21 cellular contexts compared by ENCODE assay signal in the genomic region with DNA sequence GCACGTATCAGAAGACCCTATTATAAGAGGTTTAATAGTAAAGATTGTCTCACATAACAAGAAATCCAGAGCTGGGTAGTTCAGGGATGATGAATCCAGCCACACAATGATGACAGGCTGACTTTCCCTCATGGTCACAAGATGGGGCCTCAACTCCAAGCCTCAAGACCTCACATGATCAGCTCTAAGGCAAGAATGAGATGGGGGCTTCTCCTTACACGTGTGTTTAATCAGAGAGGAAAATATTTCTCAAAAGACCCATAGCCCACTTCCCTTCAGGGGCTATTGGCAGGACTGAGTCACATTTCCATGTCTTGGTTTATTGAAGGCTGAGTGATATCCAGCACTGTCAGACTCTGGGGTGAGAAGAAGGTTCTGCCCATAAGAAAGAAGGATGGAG.
DNase-seq lines count a peak whose midpoint lies in the region; ATAC-seq lines count a peak whose summit lies in the region.
"Had no signal": no experiment of that assay in that cellular context is flagged by ENCODE, and none has a peak within 500 bp of the region (broad histone marks: within the 10 kb centered on the region; RNA-seq: fewer than 3 reads in every experiment).

No MANE protein-coding gene starts in this region.

- no peaks in the 10 kb centered on the region for H3K79me2 ChIP-seq in ACC112 (ENCODE audit: control insufficient read depth, insufficient read depth, low read length, unreplicated experiment)

- DNase-seq in EH (ENCODE audit: low read depth), result peak; percentile 51
- peak; percentile 17 for DNase-seq in kidney tubule cell (ENCODE audit: low spot score)
- DNase-seq in NCI-H748 (lab: John Stamatoyannopoulos, UW; ENCODE audit: unreplicated experiment), result no peak
- DNase-seq in DMS 273 treated with DMSO at 0.1 percent for 48 hours (lab: John Stamatoyannopoulos, UW), result no peak
- DNase-seq: activated CD4-positive, alpha-beta T cell treated with anti-CD3 and anti-CD28 coated beads, Interleukin-2, amount 50 U/mL, for 4 hours; CD8-positive, alpha-beta memory T cell; foreskin melanocyte; H7; Kasumi-1; lower lobe of right lung; NCI-H1048; NCI-H187 treated with DMSO at 0.1 percent for 48 hours; NCI-H226; NCI-H82; SHP77 treated with DMSO at 0.1 percent for 48 hours; T-helper 1 cell; tibial artery had no signal

- H3K4me1 Mint-ChIP-seq in activated naive CD8-positive, alpha-beta T cell (ENCODE audit: low read depth), result peaks cover 16% of the 10 kb centered on the region

- H3K27ac ChIP-seq in ACC112 (ENCODE audit: low read depth, low read length), result peak overlapping the region; percentile 23; the same call in 1 of the 2 replicates
- H3K27ac ChIP-seq: lower lobe of right lung, tibial artery had no signal

- no peaks in the 10 kb centered on the region for H3K27me3 Mint-ChIP-seq in activated naive CD8-positive, alpha-beta T cell
- H3K27me3 Mint-ChIP-seq: CD8-positive, alpha-beta memory T cell had no signal

- H3K4me3 ChIP-seq in ACC112 (ENCODE audit: low read depth, low read length), result no peak overlapping the region
- H3K4me3 ChIP-seq: lower lobe of right lung, tibial artery had no signal

- peaks cover 53% of the 10 kb centered on the region for H3K4me1 ChIP-seq in ACC112 (ENCODE audit: control insufficient read depth, insufficient read depth, low read length, unreplicated experiment)
- H3K4me1 ChIP-seq: lower lobe of right lung had no signal

- no peaks in the 10 kb centered on the region for H3K27me3 ChIP-seq in ACC112 (ENCODE audit: insufficient read depth, low read length)
- H3K27me3 ChIP-seq: tibial artery had no signal

- H3K36me3 ChIP-seq in ACC112 (ENCODE audit: insufficient read depth, low read length), result no peaks in the 10 kb centered on the region
- H3K36me3 ChIP-seq: lower lobe of right lung, tibial artery had no signal

- H3K4me3 Mint-ChIP-seq in activated naive CD8-positive, alpha-beta T cell, result no peak overlapping the region
- H3K4me3 Mint-ChIP-seq: CD8-positive, alpha-beta memory T cell had no signal

- H3K27ac Mint-ChIP-seq in activated naive CD8-positive, alpha-beta T cell, result peak overlapping the region; percentile 46

- H3K36me3 Mint-ChIP-seq in activated naive CD8-positive, alpha-beta T cell, result peaks cover under 1% of the 10 kb centered on the region

- H2AFZ ChIP-seq in ACC112 (ENCODE audit: low read length, unreplicated experiment), result no peak overlapping the region

- no peaks in the 10 kb centered on the region for H3K9me3 Mint-ChIP-seq in activated naive CD8-positive, alpha-beta T cell (ENCODE audit: low read depth)
- H3K9me3 Mint-ChIP-seq: CD8-positive, alpha-beta memory T cell had no signal

- ATAC-seq in HG03565 (IDR thresholded peaks at IDR 0.05; ENCODE audit: unreplicated experiment) (no peak), GM19395 (IDR thresholded peaks at IDR 0.05; ENCODE audit: unreplicated experiment) (no peak)
- ATAC-seq: lower lobe of right lung had no signal

Comparison
In these comparisons a context has a peak if more than half of its experiments do, and no peak if none do; other contexts are left out.
1. DNase-seq: peak in EH (single experiment) and kidney tubule cell (single experiment); none in NCI-H748 (single experiment) and DMS 273 treated with DMSO at 0.1 percent for 48 hours (single experiment).